ENCODE assay signal across 1 cellular context in the genomic region with DNA sequence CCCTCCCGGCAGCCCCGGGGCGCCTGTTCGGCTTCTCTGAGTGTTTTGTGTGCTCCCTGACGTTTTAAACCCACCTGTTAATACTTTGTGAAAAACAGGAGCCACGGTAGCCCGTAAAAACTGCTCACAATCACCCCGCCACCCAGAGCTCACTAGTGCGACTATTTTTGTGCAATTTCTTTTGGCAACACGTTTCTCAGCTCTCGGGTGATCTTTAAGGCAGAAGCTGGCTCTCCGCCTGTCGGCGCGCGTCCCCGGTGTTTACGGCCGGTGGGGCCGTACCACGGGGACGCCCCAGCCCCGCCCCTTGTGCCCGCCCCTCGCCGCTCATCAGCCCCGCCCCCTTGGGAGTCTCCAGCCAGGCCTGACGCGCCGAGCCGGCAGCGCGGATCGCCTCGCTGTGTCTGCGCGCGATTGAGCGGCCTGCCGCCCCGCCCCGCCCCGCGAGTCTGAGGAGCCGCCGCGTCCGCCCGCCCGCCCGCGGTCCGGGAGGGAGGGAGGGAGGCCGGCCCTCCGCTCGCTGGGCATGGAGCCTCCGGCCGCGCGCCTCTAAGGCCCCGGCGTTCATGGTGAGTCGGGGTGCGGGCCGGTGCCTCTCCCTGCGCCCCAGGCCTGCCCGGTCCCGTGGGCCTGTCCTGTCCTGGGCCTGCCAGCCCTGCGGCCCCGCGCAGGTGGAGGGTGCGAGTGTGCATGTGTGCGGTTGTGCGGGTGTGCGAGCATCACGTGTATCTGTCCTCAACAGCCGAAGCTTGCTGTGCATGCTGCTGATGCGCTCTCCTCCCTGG.
TF ChIP-seq lines count a peak whose summit lies in the region.

No MANE protein-coding gene starts in this region.

TF ChIP-seq in K562, 482 proteins besides CTCF, POLR2A, EP300 and RAD21 (continued from another document and continues in another):
- TF ChIP-seq, protein P1, sequence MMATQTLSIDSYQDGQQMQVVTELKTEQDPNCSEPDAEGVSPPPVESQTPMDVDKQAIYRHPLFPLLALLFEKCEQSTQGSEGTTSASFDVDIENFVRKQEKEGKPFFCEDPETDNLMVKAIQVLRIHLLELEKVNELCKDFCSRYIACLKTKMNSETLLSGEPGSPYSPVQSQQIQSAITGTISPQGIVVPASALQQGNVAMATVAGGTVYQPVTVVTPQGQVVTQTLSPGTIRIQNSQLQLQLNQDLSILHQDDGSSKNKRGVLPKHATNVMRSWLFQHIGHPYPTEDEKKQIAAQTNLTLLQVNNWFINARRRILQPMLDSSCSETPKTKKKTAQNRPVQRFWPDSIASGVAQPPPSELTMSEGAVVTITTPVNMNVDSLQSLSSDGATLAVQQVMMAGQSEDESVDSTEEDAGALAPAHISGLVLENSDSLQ (IDR thresholded peaks at IDR 0.05): peak; percentile 28; the same call in 1 of the 2 replicates
- TF ChIP-seq, protein P2, sequence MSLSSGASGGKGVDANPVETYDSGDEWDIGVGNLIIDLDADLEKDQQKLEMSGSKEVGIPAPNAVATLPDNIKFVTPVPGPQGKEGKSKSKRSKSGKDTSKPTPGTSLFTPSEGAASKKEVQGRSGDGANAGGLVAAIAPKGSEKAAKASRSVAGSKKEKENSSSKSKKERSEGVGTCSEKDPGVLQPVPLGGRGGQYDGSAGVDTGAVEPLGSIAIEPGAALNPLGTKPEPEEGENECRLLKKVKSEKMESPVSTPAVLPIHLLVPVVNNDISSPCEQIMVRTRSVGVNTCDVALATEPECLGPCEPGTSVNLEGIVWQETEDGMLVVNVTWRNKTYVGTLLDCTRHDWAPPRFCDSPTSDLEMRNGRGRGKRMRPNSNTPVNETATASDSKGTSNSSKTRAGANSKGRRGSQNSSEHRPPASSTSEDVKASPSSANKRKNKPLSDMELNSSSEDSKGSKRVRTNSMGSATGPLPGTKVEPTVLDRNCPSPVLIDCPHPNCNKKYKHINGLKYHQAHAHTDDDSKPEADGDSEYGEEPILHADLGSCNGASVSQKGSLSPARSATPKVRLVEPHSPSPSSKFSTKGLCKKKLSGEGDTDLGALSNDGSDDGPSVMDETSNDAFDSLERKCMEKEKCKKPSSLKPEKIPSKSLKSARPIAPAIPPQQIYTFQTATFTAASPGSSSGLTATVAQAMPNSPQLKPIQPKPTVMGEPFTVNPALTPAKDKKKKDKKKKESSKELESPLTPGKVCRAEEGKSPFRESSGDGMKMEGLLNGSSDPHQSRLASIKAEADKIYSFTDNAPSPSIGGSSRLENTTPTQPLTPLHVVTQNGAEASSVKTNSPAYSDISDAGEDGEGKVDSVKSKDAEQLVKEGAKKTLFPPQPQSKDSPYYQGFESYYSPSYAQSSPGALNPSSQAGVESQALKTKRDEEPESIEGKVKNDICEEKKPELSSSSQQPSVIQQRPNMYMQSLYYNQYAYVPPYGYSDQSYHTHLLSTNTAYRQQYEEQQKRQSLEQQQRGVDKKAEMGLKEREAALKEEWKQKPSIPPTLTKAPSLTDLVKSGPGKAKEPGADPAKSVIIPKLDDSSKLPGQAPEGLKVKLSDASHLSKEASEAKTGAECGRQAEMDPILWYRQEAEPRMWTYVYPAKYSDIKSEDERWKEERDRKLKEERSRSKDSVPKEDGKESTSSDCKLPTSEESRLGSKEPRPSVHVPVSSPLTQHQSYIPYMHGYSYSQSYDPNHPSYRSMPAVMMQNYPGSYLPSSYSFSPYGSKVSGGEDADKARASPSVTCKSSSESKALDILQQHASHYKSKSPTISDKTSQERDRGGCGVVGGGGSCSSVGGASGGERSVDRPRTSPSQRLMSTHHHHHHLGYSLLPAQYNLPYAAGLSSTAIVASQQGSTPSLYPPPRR (CRISPR knock-in tag; IDR thresholded peaks at IDR 0.05; ENCODE audit: borderline replicate concordance): 0 out of 2 replicates have a peak, but pooled peaks have one; percentile 40
- TF ChIP-seq SAFB (IDR thresholded peaks at IDR 0.05; ENCODE audit: borderline replicate concordance, low read depth, low read length) (no peak), NR2C2 (CRISPR knock-in tag; IDR thresholded peaks at IDR 0.05) (peak; percentile 19; the same call in 1 of the 2 replicates), NR2C2 (tag; IDR thresholded peaks at IDR 0.05) (peak; percentile 30), BRCA1 (IDR thresholded peaks at IDR 0.05) (no peak), BRCA1 (CRISPR knock-in tag; IDR thresholded peaks at IDR 0.05) (0 out of 2 replicates have a peak, but pooled peaks have one; percentile 20), STAG1 (CRISPR knock-in tag; IDR thresholded peaks at IDR 0.05; ENCODE audit: borderline replicate concordance) (no peak), FOXK1 (CRISPR knock-in tag; IDR thresholded peaks at IDR 0.05; ENCODE audit: borderline replicate concordance) (0 out of 2 replicates have a peak, but pooled peaks have one; percentile 60), MAZ (CRISPR knock-in tag; conservative IDR thresholded peaks at IDR 0.05 in 1 of 2, IDR thresholded peaks at IDR 0.05 in 1 of 2) (peak; percentile 78 to 94), CHD1 (IDR thresholded peaks at IDR 0.05; ENCODE audit: low read length) (no peak), NCOR1 (IDR thresholded peaks at IDR 0.05) (no peak), TBP (optimal IDR thresholded peaks at IDR 0.05; ENCODE audit: low read depth, low read length) (peak; percentile 59), MXI1 (IDR thresholded peaks at IDR 0.05; ENCODE audit: low read depth, low read length) (peak; percentile 65; the same call in 1 of the 2 replicates), KDM2B (CRISPR knock-in tag; IDR thresholded peaks at IDR 0.05) (peak; percentile 51; the same call in 1 of the 2 replicates), HCFC1 (IDR thresholded peaks at IDR 0.05; ENCODE audit: low read depth, low read length) (peak; percentile 57), ESRRB (CRISPR knock-in tag; IDR thresholded peaks at IDR 0.05; ENCODE audit: borderline replicate concordance) (no peak), ATF7 (IDR thresholded peaks at IDR 0.05) (peak; percentile 13; the same call in 1 of the 2 replicates), RBM25 (IDR thresholded peaks at IDR 0.05; ENCODE audit: low read depth, low read length, severe bottlenecking) (peak; percentile 23), SMAD1 (IDR thresholded peaks at IDR 0.05; ENCODE audit: low read depth, low read length, partially characterized antibody) (peak; percentile 51), TAL1 (IDR thresholded peaks at IDR 0.05) (no peak)
- TF ChIP-seq, protein P3, sequence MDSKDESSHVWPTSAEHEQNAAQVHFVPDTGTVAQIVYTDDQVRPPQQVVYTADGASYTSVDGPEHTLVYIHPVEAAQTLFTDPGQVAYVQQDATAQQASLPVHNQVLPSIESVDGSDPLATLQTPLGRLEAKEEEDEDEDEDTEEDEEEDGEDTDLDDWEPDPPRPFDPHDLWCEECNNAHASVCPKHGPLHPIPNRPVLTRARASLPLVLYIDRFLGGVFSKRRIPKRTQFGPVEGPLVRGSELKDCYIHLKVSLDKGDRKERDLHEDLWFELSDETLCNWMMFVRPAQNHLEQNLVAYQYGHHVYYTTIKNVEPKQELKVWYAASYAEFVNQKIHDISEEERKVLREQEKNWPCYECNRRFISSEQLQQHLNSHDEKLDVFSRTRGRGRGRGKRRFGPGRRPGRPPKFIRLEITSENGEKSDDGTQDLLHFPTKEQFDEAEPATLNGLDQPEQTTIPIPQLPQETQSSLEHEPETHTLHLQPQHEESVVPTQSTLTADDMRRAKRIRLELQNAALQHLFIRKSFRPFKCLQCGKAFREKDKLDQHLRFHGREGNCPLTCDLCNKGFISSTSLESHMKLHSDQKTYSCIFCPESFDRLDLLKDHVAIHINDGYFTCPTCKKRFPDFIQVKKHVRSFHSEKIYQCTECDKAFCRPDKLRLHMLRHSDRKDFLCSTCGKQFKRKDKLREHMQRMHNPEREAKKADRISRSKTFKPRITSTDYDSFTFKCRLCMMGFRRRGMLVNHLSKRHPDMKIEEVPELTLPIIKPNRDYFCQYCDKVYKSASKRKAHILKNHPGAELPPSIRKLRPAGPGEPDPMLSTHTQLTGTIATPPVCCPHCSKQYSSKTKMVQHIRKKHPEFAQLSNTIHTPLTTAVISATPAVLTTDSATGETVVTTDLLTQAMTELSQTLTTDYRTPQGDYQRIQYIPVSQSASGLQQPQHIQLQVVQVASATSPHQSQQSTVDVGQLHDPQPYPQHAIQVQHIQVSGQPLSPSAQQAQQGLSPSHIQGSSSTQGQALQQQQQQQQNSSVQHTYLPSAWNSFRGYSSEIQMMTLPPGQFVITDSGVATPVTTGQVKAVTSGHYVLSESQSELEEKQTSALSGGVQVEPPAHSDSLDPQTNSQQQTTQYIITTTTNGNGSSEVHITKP (IDR thresholded peaks at IDR 0.05; ENCODE audit: partially characterized antibody): peak; percentile 23
- TF ChIP-seq, protein P4, sequence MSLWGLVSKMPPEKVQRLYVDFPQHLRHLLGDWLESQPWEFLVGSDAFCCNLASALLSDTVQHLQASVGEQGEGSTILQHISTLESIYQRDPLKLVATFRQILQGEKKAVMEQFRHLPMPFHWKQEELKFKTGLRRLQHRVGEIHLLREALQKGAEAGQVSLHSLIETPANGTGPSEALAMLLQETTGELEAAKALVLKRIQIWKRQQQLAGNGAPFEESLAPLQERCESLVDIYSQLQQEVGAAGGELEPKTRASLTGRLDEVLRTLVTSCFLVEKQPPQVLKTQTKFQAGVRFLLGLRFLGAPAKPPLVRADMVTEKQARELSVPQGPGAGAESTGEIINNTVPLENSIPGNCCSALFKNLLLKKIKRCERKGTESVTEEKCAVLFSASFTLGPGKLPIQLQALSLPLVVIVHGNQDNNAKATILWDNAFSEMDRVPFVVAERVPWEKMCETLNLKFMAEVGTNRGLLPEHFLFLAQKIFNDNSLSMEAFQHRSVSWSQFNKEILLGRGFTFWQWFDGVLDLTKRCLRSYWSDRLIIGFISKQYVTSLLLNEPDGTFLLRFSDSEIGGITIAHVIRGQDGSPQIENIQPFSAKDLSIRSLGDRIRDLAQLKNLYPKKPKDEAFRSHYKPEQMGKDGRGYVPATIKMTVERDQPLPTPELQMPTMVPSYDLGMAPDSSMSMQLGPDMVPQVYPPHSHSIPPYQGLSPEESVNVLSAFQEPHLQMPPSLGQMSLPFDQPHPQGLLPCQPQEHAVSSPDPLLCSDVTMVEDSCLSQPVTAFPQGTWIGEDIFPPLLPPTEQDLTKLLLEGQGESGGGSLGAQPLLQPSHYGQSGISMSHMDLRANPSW (CRISPR knock-in tag; IDR thresholded peaks at IDR 0.05): peak; percentile 52; the same call in 1 of the 2 replicates
- TF ChIP-seq, protein P5, sequence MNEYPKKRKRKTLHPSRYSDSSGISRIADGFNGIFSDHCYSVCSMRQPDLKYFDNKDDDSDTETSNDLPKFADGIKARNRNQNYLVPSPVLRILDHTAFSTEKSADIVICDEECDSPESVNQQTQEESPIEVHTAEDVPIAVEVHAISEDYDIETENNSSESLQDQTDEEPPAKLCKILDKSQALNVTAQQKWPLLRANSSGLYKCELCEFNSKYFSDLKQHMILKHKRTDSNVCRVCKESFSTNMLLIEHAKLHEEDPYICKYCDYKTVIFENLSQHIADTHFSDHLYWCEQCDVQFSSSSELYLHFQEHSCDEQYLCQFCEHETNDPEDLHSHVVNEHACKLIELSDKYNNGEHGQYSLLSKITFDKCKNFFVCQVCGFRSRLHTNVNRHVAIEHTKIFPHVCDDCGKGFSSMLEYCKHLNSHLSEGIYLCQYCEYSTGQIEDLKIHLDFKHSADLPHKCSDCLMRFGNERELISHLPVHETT (CRISPR knock-in tag; conservative IDR thresholded peaks at IDR 0.05 in 1 of 2, IDR thresholded peaks at IDR 0.05 in 1 of 2): peak in 1 of 2 experiments; percentile 99; a peak in 2 of 4 replicates
- TF ChIP-seq, protein P6, sequence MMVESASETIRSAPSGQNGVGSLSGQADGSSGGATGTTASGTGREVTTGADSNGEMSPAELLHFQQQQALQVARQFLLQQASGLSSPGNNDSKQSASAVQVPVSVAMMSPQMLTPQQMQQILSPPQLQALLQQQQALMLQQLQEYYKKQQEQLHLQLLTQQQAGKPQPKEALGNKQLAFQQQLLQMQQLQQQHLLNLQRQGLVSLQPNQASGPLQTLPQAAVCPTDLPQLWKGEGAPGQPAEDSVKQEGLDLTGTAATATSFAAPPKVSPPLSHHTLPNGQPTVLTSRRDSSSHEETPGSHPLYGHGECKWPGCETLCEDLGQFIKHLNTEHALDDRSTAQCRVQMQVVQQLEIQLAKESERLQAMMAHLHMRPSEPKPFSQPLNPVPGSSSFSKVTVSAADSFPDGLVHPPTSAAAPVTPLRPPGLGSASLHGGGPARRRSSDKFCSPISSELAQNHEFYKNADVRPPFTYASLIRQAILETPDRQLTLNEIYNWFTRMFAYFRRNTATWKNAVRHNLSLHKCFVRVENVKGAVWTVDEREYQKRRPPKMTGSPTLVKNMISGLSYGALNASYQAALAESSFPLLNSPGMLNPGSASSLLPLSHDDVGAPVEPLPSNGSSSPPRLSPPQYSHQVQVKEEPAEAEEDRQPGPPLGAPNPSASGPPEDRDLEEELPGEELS (CRISPR knock-in tag; IDR thresholded peaks at IDR 0.05; ENCODE audit: borderline replicate concordance): 0 out of 2 replicates have a peak, but pooled peaks have one; percentile 16
- TF ChIP-seq, protein P7, sequence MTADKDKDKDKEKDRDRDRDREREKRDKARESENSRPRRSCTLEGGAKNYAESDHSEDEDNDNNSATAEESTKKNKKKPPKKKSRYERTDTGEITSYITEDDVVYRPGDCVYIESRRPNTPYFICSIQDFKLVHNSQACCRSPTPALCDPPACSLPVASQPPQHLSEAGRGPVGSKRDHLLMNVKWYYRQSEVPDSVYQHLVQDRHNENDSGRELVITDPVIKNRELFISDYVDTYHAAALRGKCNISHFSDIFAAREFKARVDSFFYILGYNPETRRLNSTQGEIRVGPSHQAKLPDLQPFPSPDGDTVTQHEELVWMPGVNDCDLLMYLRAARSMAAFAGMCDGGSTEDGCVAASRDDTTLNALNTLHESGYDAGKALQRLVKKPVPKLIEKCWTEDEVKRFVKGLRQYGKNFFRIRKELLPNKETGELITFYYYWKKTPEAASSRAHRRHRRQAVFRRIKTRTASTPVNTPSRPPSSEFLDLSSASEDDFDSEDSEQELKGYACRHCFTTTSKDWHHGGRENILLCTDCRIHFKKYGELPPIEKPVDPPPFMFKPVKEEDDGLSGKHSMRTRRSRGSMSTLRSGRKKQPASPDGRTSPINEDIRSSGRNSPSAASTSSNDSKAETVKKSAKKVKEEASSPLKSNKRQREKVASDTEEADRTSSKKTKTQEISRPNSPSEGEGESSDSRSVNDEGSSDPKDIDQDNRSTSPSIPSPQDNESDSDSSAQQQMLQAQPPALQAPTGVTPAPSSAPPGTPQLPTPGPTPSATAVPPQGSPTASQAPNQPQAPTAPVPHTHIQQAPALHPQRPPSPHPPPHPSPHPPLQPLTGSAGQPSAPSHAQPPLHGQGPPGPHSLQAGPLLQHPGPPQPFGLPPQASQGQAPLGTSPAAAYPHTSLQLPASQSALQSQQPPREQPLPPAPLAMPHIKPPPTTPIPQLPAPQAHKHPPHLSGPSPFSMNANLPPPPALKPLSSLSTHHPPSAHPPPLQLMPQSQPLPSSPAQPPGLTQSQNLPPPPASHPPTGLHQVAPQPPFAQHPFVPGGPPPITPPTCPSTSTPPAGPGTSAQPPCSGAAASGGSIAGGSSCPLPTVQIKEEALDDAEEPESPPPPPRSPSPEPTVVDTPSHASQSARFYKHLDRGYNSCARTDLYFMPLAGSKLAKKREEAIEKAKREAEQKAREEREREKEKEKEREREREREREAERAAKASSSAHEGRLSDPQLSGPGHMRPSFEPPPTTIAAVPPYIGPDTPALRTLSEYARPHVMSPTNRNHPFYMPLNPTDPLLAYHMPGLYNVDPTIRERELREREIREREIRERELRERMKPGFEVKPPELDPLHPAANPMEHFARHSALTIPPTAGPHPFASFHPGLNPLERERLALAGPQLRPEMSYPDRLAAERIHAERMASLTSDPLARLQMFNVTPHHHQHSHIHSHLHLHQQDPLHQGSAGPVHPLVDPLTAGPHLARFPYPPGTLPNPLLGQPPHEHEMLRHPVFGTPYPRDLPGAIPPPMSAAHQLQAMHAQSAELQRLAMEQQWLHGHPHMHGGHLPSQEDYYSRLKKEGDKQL (CRISPR knock-in tag; IDR thresholded peaks at IDR 0.05; ENCODE audit: borderline replicate concordance): no peak
